Comparison of ENCODE assay signal across 12 cellular contexts in the genomic region with DNA sequence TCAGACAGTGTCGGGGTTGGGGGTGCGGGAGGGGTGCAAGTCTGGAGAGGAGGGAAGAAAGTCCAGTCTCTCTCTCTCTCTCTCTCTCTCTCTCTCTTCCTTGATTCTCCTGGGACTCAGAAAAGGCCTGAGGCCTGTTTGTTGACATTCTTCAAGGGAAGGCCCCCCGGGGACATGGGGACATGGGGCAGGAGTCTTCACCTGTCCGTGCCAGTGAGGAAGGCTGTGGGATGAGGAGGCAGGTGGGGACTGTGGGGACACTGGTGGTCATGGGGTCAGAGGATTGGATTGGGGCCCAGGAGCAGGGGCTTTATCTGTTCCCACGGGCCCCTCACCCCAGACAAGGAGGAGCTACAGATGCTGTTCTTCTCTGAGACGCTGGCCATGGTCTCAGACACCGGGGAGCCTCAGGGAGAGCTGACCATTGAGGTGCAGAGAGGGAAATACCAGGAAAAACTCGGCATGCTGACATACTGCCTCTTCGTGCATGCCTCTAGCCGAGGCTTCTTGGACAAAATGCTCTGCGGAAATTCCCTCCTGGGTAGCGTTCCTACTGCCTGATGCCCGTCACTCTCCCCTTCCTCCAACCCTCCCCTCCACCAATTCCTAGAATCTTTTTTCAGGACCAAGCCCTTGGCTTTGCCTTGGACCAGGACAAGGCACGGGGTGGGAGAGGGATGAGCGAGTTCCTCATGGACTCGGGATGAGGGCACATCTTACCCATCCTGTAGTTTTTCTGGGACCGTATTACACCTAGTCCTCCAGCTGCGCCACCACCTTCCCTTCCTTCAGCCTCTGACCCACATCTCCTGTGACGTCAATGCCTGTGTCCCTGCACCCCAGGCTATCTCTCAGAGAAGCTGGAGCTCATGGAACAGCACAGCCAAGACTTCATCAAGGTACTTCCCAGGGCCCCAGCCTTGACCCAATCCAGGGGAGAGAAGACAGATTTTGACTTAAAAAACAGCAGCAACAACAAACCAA. TPM values are rescaled to one million over a fixed set of nuclear protein-coding genes. Genes with fewer than 3 reads are reported as not detected.
DNase-seq lines count a peak whose midpoint lies in the region; FAIRE-seq and TF ChIP-seq lines count a peak whose summit lies in the region.
"Had no signal": no experiment of that assay in that cellular context is flagged by ENCODE, and none has a peak within 500 bp of the region (broad histone marks: within the 10 kb centered on the region; RNA-seq: fewer than 3 reads in every experiment).

No MANE protein-coding gene starts in this region.

- no peak overlapping the region for H3K4me2 ChIP-seq in astrocyte (ENCODE audit: low read length)
- H3K4me2 ChIP-seq: smooth muscle cell had no signal

- H4K20me1 ChIP-seq in astrocyte (ENCODE audit: insufficient read depth, low read length) = no peaks in the 10 kb centered on the region

- H3K27ac ChIP-seq in astrocyte (ENCODE audit: low read depth, low read length) (no peak overlapping the region), mesodermal cell (ENCODE audit: low read depth, low read length, severe bottlenecking) (peak overlapping the region; percentile 49), thyroid gland (peak overlapping the region; percentile 80 to 92 (median 80))
- H3K27ac ChIP-seq: foreskin keratinocyte, testis had no signal

- H3K9ac ChIP-seq in astrocyte (ENCODE audit: low read length) = no peak overlapping the region

- no peak for TF ChIP-seq POLR2A in thyroid gland (IDR thresholded peaks at IDR 0.05)

- WGBS in mesodermal cell (ENCODE audit: insufficient coverage in 2 of 2), 2 experiments = 68 to 70% methylated on average over 16 to 17 of the region's 19 CpGs
- WGBS in thyroid gland, 2 donors = 42 to 46% methylated on average over 19 of the region's 19 CpGs

- H3K36me3 Mint-ChIP-seq in activated naive CD4-positive, alpha-beta T cell treated with anti-CD3 and anti-CD28 coated beads, Interleukin-2, amount 50 U/mL, for 24 hours = no peaks in the 10 kb centered on the region
- H3K36me3 Mint-ChIP-seq in astrocyte (ENCODE audit: low read depth, unreplicated experiment) (peaks cover 5% of the 10 kb centered on the region), immature natural killer cell (no peaks in the 10 kb centered on the region)

- no peaks in the 10 kb centered on the region for H3K27me3 Mint-ChIP-seq in activated naive CD4-positive, alpha-beta T cell treated with anti-CD3 and anti-CD28 coated beads, Interleukin-2, amount 50 U/mL, for 24 hours
- H3K27me3 Mint-ChIP-seq in astrocyte (ENCODE audit: low read depth, unreplicated experiment) (peaks cover 9% of the 10 kb centered on the region), immature natural killer cell (ENCODE audit: low read depth in 3 of 3) (peaks cover 0 to 4% (median 0%) of the 10 kb centered on the region in 3 donors)

- no peak for FAIRE-seq in astrocyte (lab: Jason Lieb, UNC)

- H2AFZ ChIP-seq in astrocyte (ENCODE audit: low read depth, low read length) = peak overlapping the region; percentile 3

- H3K9me3 ChIP-seq in astrocyte (ENCODE audit: insufficient read depth, low read depth, low read length) (no peaks in the 10 kb centered on the region), mesodermal cell (ENCODE audit: control insufficient read depth, low read length) (peaks cover 3% of the 10 kb centered on the region), thyroid gland (no peaks in the 10 kb centered on the region)
- H3K9me3 ChIP-seq: testis had no signal

- peak overlapping the region; percentile 41 for H3K27ac Mint-ChIP-seq in activated naive CD4-positive, alpha-beta T cell treated with anti-CD3 and anti-CD28 coated beads, Interleukin-2, amount 50 U/mL, for 24 hours
- H3K27ac Mint-ChIP-seq in astrocyte (ENCODE audit: unreplicated experiment) (no peak overlapping the region), immature natural killer cell (peak overlapping the region in 1 of 6 donors; percentile 12)

- DNase-seq in activated naive CD4-positive, alpha-beta T cell (lab: John Stamatoyannopoulos, UW) = no peak
- DNase-seq in astrocyte (ENCODE audit: low read depth) (no peak), thyroid gland (peak in 1 of 2 donors; percentile 45), immature natural killer cell (no peak), SW 1271 (lab: John Stamatoyannopoulos, UW) (no peak), NCI-H2171 (lab: John Stamatoyannopoulos, UW) (no peak)

- H3K4me1 Mint-ChIP-seq in activated naive CD4-positive, alpha-beta T cell treated with anti-CD3 and anti-CD28 coated beads, Interleukin-2, amount 50 U/mL, for 24 hours = no peaks in the 10 kb centered on the region
- H3K4me1 Mint-ChIP-seq in astrocyte (ENCODE audit: low read depth, unreplicated experiment) = no peaks in the 10 kb centered on the region
- no peaks in the 10 kb centered on the region for H3K4me1 Mint-ChIP-seq in immature natural killer cell

- H3K27me3 ChIP-seq in astrocyte (ENCODE audit: insufficient read depth, low read length) (peaks cover 2% of the 10 kb centered on the region), thyroid gland (no peaks in the 10 kb centered on the region)
- H3K27me3 ChIP-seq: foreskin keratinocyte, testis had no signal

- no peaks in the 10 kb centered on the region for H3K79me2 ChIP-seq in astrocyte (ENCODE audit: insufficient read depth, low read length)

- no peak overlapping the region for H3K4me3 ChIP-seq in astrocyte (ENCODE audit: insufficient read depth, low read depth, low read length)
- no peak overlapping the region for H3K4me3 ChIP-seq in mesodermal cell (ENCODE audit: extremely low read depth, insufficient read depth, low read length, poor library complexity, severe bottlenecking)
- peak overlapping the region in 1 of 3 donors; percentile 17 for H3K4me3 ChIP-seq in thyroid gland (replicated peaks in 1 of 3)
- H3K4me3 ChIP-seq: smooth muscle cell, testis had no signal

- no peak overlapping the region for H3K4me3 Mint-ChIP-seq in activated naive CD4-positive, alpha-beta T cell treated with anti-CD3 and anti-CD28 coated beads, Interleukin-2, amount 50 U/mL, for 24 hours
- H3K4me3 Mint-ChIP-seq in astrocyte (ENCODE audit: unreplicated experiment) (no peak overlapping the region), immature natural killer cell (no peak overlapping the region)

- H3K36me3 ChIP-seq in astrocyte (ENCODE audit: insufficient read depth, low read length) (no peaks in the 10 kb centered on the region), mesodermal cell (ENCODE audit: control insufficient read depth, insufficient read depth, low read length) (no peaks in the 10 kb centered on the region), thyroid gland (no peaks in the 10 kb centered on the region)

- H3K4me1 ChIP-seq in astrocyte (ENCODE audit: insufficient read depth, low read length) (no peaks in the 10 kb centered on the region), mesodermal cell (ENCODE audit: control insufficient read depth, insufficient read depth, low read length, poor library complexity, severe bottlenecking) (peaks cover 3% of the 10 kb centered on the region), thyroid gland (peaks cover 49 to 72% of the 10 kb centered on the region in 2 donors)
- H3K4me1 ChIP-seq: foreskin keratinocyte had no signal

- no peaks in the 10 kb centered on the region for H3K9me3 Mint-ChIP-seq in activated naive CD4-positive, alpha-beta T cell treated with anti-CD3 and anti-CD28 coated beads, Interleukin-2, amount 50 U/mL, for 24 hours
- H3K9me3 Mint-ChIP-seq in astrocyte (ENCODE audit: unreplicated experiment) (peaks cover 4% of the 10 kb centered on the region), immature natural killer cell (peaks cover 0 to 3% (median 0%) of the 10 kb centered on the region in 6 donors)

- intact Hi-C loops in thyroid gland (cut with DNase I) = no loop called here

- TF ChIP-seq CTCF in astrocyte (IDR thresholded peaks at IDR 0.05; ENCODE audit: insufficient read depth, low read depth, low read length) = no peak
- TF ChIP-seq CTCF in thyroid gland (IDR thresholded peaks at IDR 0.05) = no peak

RNA-seq across cellular contexts. Expression of a gene that starts 0.8 kb away (rescaled TPM):
- total RNA-seq in astrocyte (0.23 TPM in 1 of 2 replicates, not detected in the other), thyroid gland (1 to 10 TPM in 3 of 4 donors, under 1 TPM in 1; 0.54 to 5.5 (median 2.9) TPM)
- not detected for polyA plus RNA-seq in mesodermal cell (2013, experiment 1 of 2)
- polyA plus RNA-seq in mesodermal cell (2013, experiment 2 of 2) = 0.30 TPM
- under 1 TPM in 1 of 3 donors, not detected in 2; 0.08 TPM for polyA plus RNA-seq in immature natural killer cell
- total RNA-seq: dermis microvascular lymphatic vessel endothelial cell, foreskin keratinocyte, smooth muscle cell had no signal
- polyA plus RNA-seq: foreskin keratinocyte had no signal

RNA-seq across cellular contexts. Expression of a gene that starts 24.6 kb away (rescaled TPM):
- total RNA-seq in astrocyte (not detected in 2 replicates), thyroid gland (10 to 100 TPM in 2 of 4 donors, 1 to 10 TPM in 2; 1.7 to 14.5 (median 10.1) TPM)
- polyA plus RNA-seq in mesodermal cell (2013, experiment 1 of 2) = not detected
- polyA plus RNA-seq in mesodermal cell (2013, experiment 2 of 2) = 0.10 TPM
- 1 to 10 TPM in 2 of 3 donors, under 1 TPM in 1; 0.66 to 1.8 (median 1.2) TPM for polyA plus RNA-seq in immature natural killer cell

RNA-seq across cellular contexts. Expression of a gene that starts 42.2 kb away (rescaled TPM):
- total RNA-seq in astrocyte (41.8 and 45.0 TPM in 2 replicates), thyroid gland (100 to 1,000 TPM; 105 to 152 (median 127) TPM)
- polyA plus RNA-seq in mesodermal cell (2013, experiment 1 of 2) = 49.6 TPM
- polyA plus RNA-seq in mesodermal cell (2013, experiment 2 of 2) = 48.4 TPM
- 10 to 100 TPM; 43.7 to 78.5 (median 61.8) TPM for polyA plus RNA-seq in immature natural killer cell
